Comparison of ENCODE assay signal across 1 cellular context in genomic region chr16:4601317-4602186, GRCh38.
TF ChIP-seq lines count a peak whose summit lies in the region.

No MANE protein-coding gene starts in this region.

TF ChIP-seq in IMR-90, 13 proteins besides CTCF, POLR2A, EP300 and RAD21 (continued from another document):
- TF ChIP-seq USF2 (IDR thresholded peaks at IDR 0.05; ENCODE audit: low read depth, low read length), result no peak
TF ChIP-seq in IMR-90: peak in this region for 0.
